Comparison of ENCODE assay signal across 19 cellular contexts in genomic region chr7:7682856-7683255, GRCh38.
DNase-seq lines count a peak whose midpoint lies in the region; ATAC-seq, FAIRE-seq and TF ChIP-seq lines count a peak whose summit lies in the region.
"Had no signal": no experiment of that assay in that cellular context is flagged by ENCODE, and none has a peak within 500 bp of the region (broad histone marks: within the 10 kb centered on the region; RNA-seq: fewer than 3 reads in every experiment).

No MANE protein-coding gene starts in this region.

- FAIRE-seq in GM19239 (lab: Jason Lieb, UNC) = peak; percentile 69
- peak; percentile 36 for FAIRE-seq in islet of Langerhans (lab: Jason Lieb, UNC)

- no peaks in the 10 kb centered on the region for H3K36me3 ChIP-seq in stomach smooth muscle (ENCODE audit: control insufficient read depth in 2 of 2, insufficient read depth in 2 of 2, low read length in 2 of 2)
- H3K36me3 ChIP-seq: adrenal gland, MG63, sigmoid colon, SJCRH30 had no signal

- ATAC-seq in GM18498 (IDR thresholded peaks at IDR 0.05; ENCODE audit: unreplicated experiment) (no peak), GM21737 (IDR thresholded peaks at IDR 0.05; ENCODE audit: unreplicated experiment) (no peak)

- H3K4me3 ChIP-seq in stomach smooth muscle (ENCODE audit: low read length in 2 of 2) = peak overlapping the region; percentile 54 to 56
- H3K4me3 ChIP-seq: adrenal gland, MG63, sigmoid colon, SJCRH30 had no signal

- DNase-seq in GM19239 (ENCODE audit: insufficient read length, low spot score) (no peak), NCI-H446 treated with DMSO at 0.1 percent for 48 hours (lab: John Stamatoyannopoulos, UW) (peak; percentile 50), erythroblast (lab: John Stamatoyannopoulos, UW) (no peak)
- DNase-seq: activated CD4-positive, alpha-beta T cell treated with anti-CD3 and anti-CD28 coated beads for 1 hour; adrenal gland; caudate nucleus; EL; hippocampal formation; kidney glomerular epithelial cell; MG63; NCI-H1930; NCI-H510A treated with DMSO at 0.1 percent for 48 hours; sigmoid colon; SJCRH30; stimulated activated CD4-positive, alpha-beta T cell treated with anti-CD3 and anti-CD28 coated beads, Interleukin-2, amount 100 ng/mL, for 48 hours had no signal

- TF ChIP-seq POLR2A in erythroblast (IDR thresholded peaks at IDR 0.05; ENCODE audit: low read length) = no peak

- H3K4me1 ChIP-seq in stomach smooth muscle (ENCODE audit: control insufficient read depth, insufficient read depth, low read length) = peaks cover 4% of the 10 kb centered on the region
- H3K4me1 ChIP-seq: SJCRH30 had no signal

- H3K9ac ChIP-seq in stomach smooth muscle (ENCODE audit: low read length in 2 of 2) = peak overlapping the region in 1 of 2 donors; percentile 53

- no peak overlapping the region for H3K27ac ChIP-seq in stomach smooth muscle (ENCODE audit: low read length)
- H3K27ac ChIP-seq: adrenal gland, SJCRH30 had no signal

- H3K27me3 ChIP-seq in stomach smooth muscle (ENCODE audit: control insufficient read depth in 1 of 2, insufficient read depth in 2 of 2, low read length in 2 of 2) = no peaks in the 10 kb centered on the region
- H3K27me3 ChIP-seq: adrenal gland, MG63, sigmoid colon, SJCRH30 had no signal

- H3K9me3 ChIP-seq in stomach smooth muscle (ENCODE audit: control insufficient read depth in 2 of 2, low read length in 2 of 2) = no peaks in the 10 kb centered on the region
- H3K9me3 ChIP-seq: adrenal gland, MG63, sigmoid colon, SJCRH30 had no signal
